Comparison of ENCODE assay signal across 25 cellular contexts in genomic region chr2:226728996-226729395, GRCh38.
"Had no signal": no experiment of that assay in that cellular context is flagged by ENCODE, and none has a peak within 500 bp of the region (broad histone marks: within the 10 kb centered on the region; RNA-seq: fewer than 3 reads in every experiment).

No MANE protein-coding gene starts in this region.

- H3K9me3 ChIP-seq: ascending aorta, left ventricle myocardium inferior, sigmoid colon, transverse colon had no signal

- H2AFZ ChIP-seq: hepatocyte had no signal

- H3K36me3 Mint-ChIP-seq: activated CD8-positive, alpha-beta memory T cell treated with anti-CD3 and anti-CD28 coated beads, Interleukin-2, amount 10 ng/mL, durations not matched to agents 7 days and 5 days; activated naive CD4-positive, alpha-beta T cell treated with anti-CD3 and anti-CD28 coated beads, Interleukin-2, amount 50 U/mL, for 24 hours; natural killer cell; stimulated activated memory B cell treated with anti-CD40 and anti-IgM and Interleukin-4, amounts not matched to agents 10 μg/mL and 1 μg/mL and 100 μg/mL, for 72 hours had no signal

- H3K36me3 ChIP-seq: ascending aorta, cardiac muscle cell, left ventricle myocardium inferior, sigmoid colon, transverse colon had no signal

- H3K4me2 ChIP-seq: hepatocyte, smooth muscle cell had no signal

- H3K9me3 Mint-ChIP-seq: activated CD4-positive, alpha-beta T cell treated with anti-CD3 and anti-CD28 coated beads, Interleukin-2, amount 10 ng/mL, durations not matched to agents 7 days and 5 days; activated CD8-positive, alpha-beta T cell treated with anti-CD3 and anti-CD28 coated beads for 36 hours; activated naive CD4-positive, alpha-beta T cell treated with anti-CD3 and anti-CD28 coated beads, Interleukin-2, amount 50 U/mL, for 24 hours; activated T-helper 1 cell treated with anti-CD3 and anti-CD28 coated beads, Interleukin-12 subunit alpha, Interleukin-12 subunit beta, Interleukin-2, Interleukin-4 antibody, amounts not matched to agents 30 ng/mL and 10 ng/mL and 1 ng/mL, durations not matched to agents 14 hours and 24 hours and 36 hours; dendritic cell treated with granulocyte-macrophage colony-stimulating factor and Interleukin-4, amounts not matched to agents 40 ng/mL and 50 ng/mL, for 4 days; effector memory CD8-positive, alpha-beta T cell; natural killer cell; stimulated activated memory B cell treated with anti-CD40 and anti-IgM and Interleukin-4, amounts not matched to agents 10 μg/mL and 1 μg/mL and 100 μg/mL, for 72 hours had no signal

- H3K27ac ChIP-seq: ascending aorta, cardiac muscle cell, hepatocyte, left ventricle myocardium inferior, sigmoid colon, transverse colon, VCaP had no signal

- H3K4me3 ChIP-seq: ascending aorta, cardiac muscle cell, hepatocyte, left ventricle myocardium inferior, sigmoid colon, smooth muscle cell, transverse colon had no signal

- H3K79me2 ChIP-seq: hepatocyte had no signal

- H3K27ac Mint-ChIP-seq: activated CD4-positive, alpha-beta T cell treated with anti-CD3 and anti-CD28 coated beads, Interleukin-2, amount 10 ng/mL, durations not matched to agents 7 days and 5 days; activated CD8-positive, alpha-beta memory T cell treated with anti-CD3 and anti-CD28 coated beads, Interleukin-2, amount 10 ng/mL, durations not matched to agents 7 days and 5 days; activated CD8-positive, alpha-beta T cell treated with anti-CD3 and anti-CD28 coated beads for 36 hours; activated naive CD4-positive, alpha-beta T cell treated with anti-CD3 and anti-CD28 coated beads, Interleukin-2, amount 50 U/mL, for 24 hours; activated T-helper 1 cell treated with anti-CD3 and anti-CD28 coated beads, Interleukin-12 subunit alpha, Interleukin-12 subunit beta, Interleukin-2, Interleukin-4 antibody, amounts not matched to agents 30 ng/mL and 10 ng/mL and 1 ng/mL, durations not matched to agents 14 hours and 24 hours and 36 hours; dendritic cell treated with granulocyte-macrophage colony-stimulating factor and Interleukin-4, amounts not matched to agents 40 ng/mL and 50 ng/mL, for 4 days; effector memory CD8-positive, alpha-beta T cell; natural killer cell; stimulated activated memory B cell treated with anti-CD40 and anti-IgM and Interleukin-4, amounts not matched to agents 10 μg/mL and 1 μg/mL and 100 μg/mL, for 72 hours had no signal

- H3K27me3 ChIP-seq: ascending aorta, cardiac muscle cell, hepatocyte, sigmoid colon, transverse colon had no signal

- H3K4me3 Mint-ChIP-seq: activated CD4-positive, alpha-beta T cell treated with anti-CD3 and anti-CD28 coated beads, Interleukin-2, amount 10 ng/mL, durations not matched to agents 7 days and 5 days; activated CD8-positive, alpha-beta memory T cell treated with anti-CD3 and anti-CD28 coated beads, Interleukin-2, amount 10 ng/mL, durations not matched to agents 7 days and 5 days; activated CD8-positive, alpha-beta T cell treated with anti-CD3 and anti-CD28 coated beads for 36 hours; activated naive CD4-positive, alpha-beta T cell treated with anti-CD3 and anti-CD28 coated beads, Interleukin-2, amount 50 U/mL, for 24 hours; activated T-helper 1 cell treated with anti-CD3 and anti-CD28 coated beads, Interleukin-12 subunit alpha, Interleukin-12 subunit beta, Interleukin-2, Interleukin-4 antibody, amounts not matched to agents 30 ng/mL and 10 ng/mL and 1 ng/mL, durations not matched to agents 14 hours and 24 hours and 36 hours; dendritic cell treated with granulocyte-macrophage colony-stimulating factor and Interleukin-4, amounts not matched to agents 40 ng/mL and 50 ng/mL, for 4 days; effector memory CD8-positive, alpha-beta T cell; natural killer cell; stimulated activated memory B cell treated with anti-CD40 and anti-IgM and Interleukin-4, amounts not matched to agents 10 μg/mL and 1 μg/mL and 100 μg/mL, for 72 hours had no signal

- ATAC-seq: activated CD8-positive, alpha-beta memory T cell treated with anti-CD3 and anti-CD28 coated beads, Interleukin-2, amount 10 ng/mL, durations not matched to agents 7 days and 5 days; activated CD8-positive, alpha-beta T cell treated with anti-CD3 and anti-CD28 coated beads for 36 hours; effector memory CD8-positive, alpha-beta T cell; esophagus mucosa; natural killer cell; stimulated activated memory B cell treated with anti-CD40 and anti-IgM and Interleukin-4, amounts not matched to agents 10 μg/mL and 1 μg/mL and 100 μg/mL, for 72 hours had no signal

- DNase-seq: activated CD4-positive, alpha-beta T cell treated with anti-CD3 and anti-CD28 coated beads, Interleukin-2, amount 10 ng/mL, durations not matched to agents 7 days and 5 days; activated CD4-positive, CD25-positive, alpha-beta regulatory T cell treated with anti-CD3 and anti-CD28 coated beads, Interleukin-2, amount 50 U/mL, for 72 hours; activated CD8-positive, alpha-beta memory T cell treated with anti-CD3 and anti-CD28 coated beads, Interleukin-2, amount 10 ng/mL, durations not matched to agents 7 days and 5 days; activated CD8-positive, alpha-beta T cell treated with anti-CD3 and anti-CD28 coated beads for 36 hours; activated gamma-delta T cell; effector memory CD8-positive, alpha-beta T cell; foreskin melanocyte; glutamatergic neuron; left ventricle myocardium inferior; natural killer cell; retina; sigmoid colon; stimulated activated CD4-positive, alpha-beta T cell treated with anti-CD3 and anti-CD28 coated beads, Interleukin-15, amount 100 ng/mL, for 24 hours; T1000; transverse colon had no signal

- H3K4me1 Mint-ChIP-seq: natural killer cell had no signal
